ENCODE assay signal across 14 cellular contexts in the genomic region with DNA sequence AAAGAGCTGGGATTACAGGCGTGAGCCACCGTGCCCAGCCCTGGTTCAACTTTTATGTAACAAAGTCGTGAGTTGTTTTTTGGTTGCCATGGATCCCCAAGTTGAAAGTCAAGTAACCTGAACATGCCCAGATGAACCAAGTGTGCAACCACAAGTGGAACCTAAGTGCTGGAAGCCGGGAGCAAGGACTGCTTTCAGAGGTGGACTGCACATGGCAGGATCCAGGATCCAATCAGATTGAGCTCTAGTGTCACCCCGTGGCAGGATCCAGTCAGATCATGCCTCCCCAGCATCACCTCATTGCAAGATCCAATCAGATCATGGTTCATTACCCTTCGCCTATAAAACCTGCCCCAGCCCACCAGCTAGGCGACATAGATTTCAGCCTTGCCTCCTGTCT.
"Had no signal": no experiment of that assay in that cellular context is flagged by ENCODE, and none has a peak within 500 bp of the region (broad histone marks: within the 10 kb centered on the region; RNA-seq: fewer than 3 reads in every experiment).

No MANE protein-coding gene starts in this region.

- H3K9me3 ChIP-seq: gastroesophageal sphincter, upper lobe of left lung had no signal

- H3K27ac ChIP-seq: parathyroid adenoma had no signal

- H3K4me1 ChIP-seq: parathyroid adenoma had no signal

- H3K4me3 ChIP-seq: gastroesophageal sphincter, upper lobe of left lung had no signal

- DNase-seq: activated CD4-positive, alpha-beta T cell treated with anti-CD3 and anti-CD28 coated beads, Interleukin-2, amount 10 ng/mL, durations not matched to agents 7 days and 5 days; anterior cingulate cortex; erythroblast; left cardiac atrium; naive B cell; small intestine; stimulated activated CD4-positive, alpha-beta T cell treated with anti-CD3 and anti-CD28 coated beads, Interleukin-4, amount 100 ng/mL, for 4 hours; stimulated activated CD8-positive, alpha-beta memory T cell treated with anti-CD3 and anti-CD28 coated beads, Interleukin-4, amount 100 ng/mL, for 48 hours; stimulated activated naive CD4-positive, alpha-beta T cell treated with Interleukin-2 at 50 U/mL for 16 hours; T-cell; T-helper 9 cell; upper lobe of left lung had no signal

- FAIRE-seq: small intestine had no signal

- H3K36me3 ChIP-seq: gastroesophageal sphincter, upper lobe of left lung had no signal

- H3K27me3 ChIP-seq: upper lobe of left lung had no signal

- ATAC-seq: gastroesophageal sphincter, left cardiac atrium, T-cell had no signal
